1 cellular context compared by ENCODE assay signal in the genomic region with DNA sequence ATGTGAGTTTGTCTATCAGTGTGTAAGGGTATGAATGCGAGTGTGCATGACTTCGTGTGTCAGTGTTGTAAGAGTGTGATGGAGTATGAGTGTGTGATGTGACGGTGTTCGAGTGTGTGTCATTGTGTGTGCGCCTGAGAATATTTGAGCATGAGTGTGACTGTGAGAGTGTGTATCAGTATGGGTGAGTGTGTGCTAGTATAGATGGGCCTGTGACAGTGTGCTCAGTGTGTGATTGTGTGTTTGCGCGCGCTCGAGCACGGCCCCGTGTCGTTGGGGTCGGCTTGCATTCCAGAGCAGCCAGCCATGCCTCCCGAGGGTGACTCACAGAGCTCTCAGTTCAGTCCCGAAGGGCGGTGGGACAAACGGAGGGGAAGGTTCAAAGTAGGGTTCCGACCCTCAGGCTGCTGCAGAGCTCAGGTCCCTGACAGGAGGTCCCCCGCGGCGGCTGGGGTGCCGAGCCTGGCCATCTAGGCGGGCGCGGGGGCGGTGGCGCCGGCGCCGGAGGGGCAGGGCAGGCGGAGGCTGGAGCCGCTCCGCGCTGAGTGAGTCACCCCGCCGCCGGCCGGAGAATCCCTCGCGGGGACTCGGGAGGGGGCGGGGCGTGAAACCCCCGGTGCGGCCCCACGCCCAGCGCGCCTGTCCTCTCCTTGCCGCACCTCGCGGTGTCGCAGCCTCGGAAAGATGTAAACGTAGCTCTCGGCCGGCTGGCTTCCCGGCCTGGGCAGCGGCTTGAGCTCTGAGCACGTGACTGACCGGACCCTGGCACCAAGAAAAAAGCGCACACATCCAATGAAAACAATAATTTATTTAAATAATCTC.
TF ChIP-seq lines count a peak whose summit lies in the region.

No MANE protein-coding gene starts in this region.

TF ChIP-seq in SK-N-SH, 30 proteins besides CTCF, POLR2A, EP300 and RAD21 (continued from another document):
- TF ChIP-seq, protein P1, sequence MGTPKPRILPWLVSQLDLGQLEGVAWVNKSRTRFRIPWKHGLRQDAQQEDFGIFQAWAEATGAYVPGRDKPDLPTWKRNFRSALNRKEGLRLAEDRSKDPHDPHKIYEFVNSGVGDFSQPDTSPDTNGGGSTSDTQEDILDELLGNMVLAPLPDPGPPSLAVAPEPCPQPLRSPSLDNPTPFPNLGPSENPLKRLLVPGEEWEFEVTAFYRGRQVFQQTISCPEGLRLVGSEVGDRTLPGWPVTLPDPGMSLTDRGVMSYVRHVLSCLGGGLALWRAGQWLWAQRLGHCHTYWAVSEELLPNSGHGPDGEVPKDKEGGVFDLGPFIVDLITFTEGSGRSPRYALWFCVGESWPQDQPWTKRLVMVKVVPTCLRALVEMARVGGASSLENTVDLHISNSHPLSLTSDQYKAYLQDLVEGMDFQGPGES (IDR thresholded peaks at IDR 0.05; ENCODE audit: low read depth, low read length): no peak
- no peak for TF ChIP-seq CHD2 (IDR thresholded peaks at IDR 0.05; ENCODE audit: low read length, partially characterized antibody)
- TF ChIP-seq, protein P2, sequence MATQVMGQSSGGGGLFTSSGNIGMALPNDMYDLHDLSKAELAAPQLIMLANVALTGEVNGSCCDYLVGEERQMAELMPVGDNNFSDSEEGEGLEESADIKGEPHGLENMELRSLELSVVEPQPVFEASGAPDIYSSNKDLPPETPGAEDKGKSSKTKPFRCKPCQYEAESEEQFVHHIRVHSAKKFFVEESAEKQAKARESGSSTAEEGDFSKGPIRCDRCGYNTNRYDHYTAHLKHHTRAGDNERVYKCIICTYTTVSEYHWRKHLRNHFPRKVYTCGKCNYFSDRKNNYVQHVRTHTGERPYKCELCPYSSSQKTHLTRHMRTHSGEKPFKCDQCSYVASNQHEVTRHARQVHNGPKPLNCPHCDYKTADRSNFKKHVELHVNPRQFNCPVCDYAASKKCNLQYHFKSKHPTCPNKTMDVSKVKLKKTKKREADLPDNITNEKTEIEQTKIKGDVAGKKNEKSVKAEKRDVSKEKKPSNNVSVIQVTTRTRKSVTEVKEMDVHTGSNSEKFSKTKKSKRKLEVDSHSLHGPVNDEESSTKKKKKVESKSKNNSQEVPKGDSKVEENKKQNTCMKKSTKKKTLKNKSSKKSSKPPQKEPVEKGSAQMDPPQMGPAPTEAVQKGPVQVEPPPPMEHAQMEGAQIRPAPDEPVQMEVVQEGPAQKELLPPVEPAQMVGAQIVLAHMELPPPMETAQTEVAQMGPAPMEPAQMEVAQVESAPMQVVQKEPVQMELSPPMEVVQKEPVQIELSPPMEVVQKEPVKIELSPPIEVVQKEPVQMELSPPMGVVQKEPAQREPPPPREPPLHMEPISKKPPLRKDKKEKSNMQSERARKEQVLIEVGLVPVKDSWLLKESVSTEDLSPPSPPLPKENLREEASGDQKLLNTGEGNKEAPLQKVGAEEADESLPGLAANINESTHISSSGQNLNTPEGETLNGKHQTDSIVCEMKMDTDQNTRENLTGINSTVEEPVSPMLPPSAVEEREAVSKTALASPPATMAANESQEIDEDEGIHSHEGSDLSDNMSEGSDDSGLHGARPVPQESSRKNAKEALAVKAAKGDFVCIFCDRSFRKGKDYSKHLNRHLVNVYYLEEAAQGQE (IDR thresholded peaks at IDR 0.05; ENCODE audit: low read depth, low read length): no peak
- TF ChIP-seq FOXM1 (IDR thresholded peaks at IDR 0.05; ENCODE audit: low read depth): no peak
- TF ChIP-seq GABPA (IDR thresholded peaks at IDR 0.05; ENCODE audit: low read depth): no peak
- TF ChIP-seq TCF12 (IDR thresholded peaks at IDR 0.05): peak; percentile 38; the same call in 1 of the 2 replicates
- peak; percentile 51 for TF ChIP-seq FOSL2 (IDR thresholded peaks at IDR 0.05; ENCODE audit: borderline replicate concordance, low read depth)
- TF ChIP-seq ELF1 (IDR thresholded peaks at IDR 0.05): no peak
- TF ChIP-seq, protein P3, sequence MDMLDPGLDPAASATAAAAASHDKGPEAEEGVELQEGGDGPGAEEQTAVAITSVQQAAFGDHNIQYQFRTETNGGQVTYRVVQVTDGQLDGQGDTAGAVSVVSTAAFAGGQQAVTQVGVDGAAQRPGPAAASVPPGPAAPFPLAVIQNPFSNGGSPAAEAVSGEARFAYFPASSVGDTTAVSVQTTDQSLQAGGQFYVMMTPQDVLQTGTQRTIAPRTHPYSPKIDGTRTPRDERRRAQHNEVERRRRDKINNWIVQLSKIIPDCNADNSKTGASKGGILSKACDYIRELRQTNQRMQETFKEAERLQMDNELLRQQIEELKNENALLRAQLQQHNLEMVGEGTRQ (IDR thresholded peaks at IDR 0.05; ENCODE audit: borderline replicate concordance, low read depth, low read length): no peak
- no peak for TF ChIP-seq YY1 (IDR thresholded peaks at IDR 0.05; ENCODE audit: low read depth)
- no peak for TF ChIP-seq RFX5 (IDR thresholded peaks at IDR 0.05; ENCODE audit: low read length)
- no peak for TF ChIP-seq MEF2A (IDR thresholded peaks at IDR 0.05; ENCODE audit: borderline replicate concordance, low read depth)
- TF ChIP-seq, protein P4, sequence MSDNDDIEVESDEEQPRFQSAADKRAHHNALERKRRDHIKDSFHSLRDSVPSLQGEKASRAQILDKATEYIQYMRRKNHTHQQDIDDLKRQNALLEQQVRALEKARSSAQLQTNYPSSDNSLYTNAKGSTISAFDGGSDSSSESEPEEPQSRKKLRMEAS (IDR thresholded peaks at IDR 0.05; ENCODE audit: low read depth): peak; percentile 65; the same call in 1 of the 2 replicates
- TF ChIP-seq TEAD4 (IDR thresholded peaks at IDR 0.05; ENCODE audit: borderline replicate concordance, insufficient read depth): no peak
- TF ChIP-seq, protein P5, sequence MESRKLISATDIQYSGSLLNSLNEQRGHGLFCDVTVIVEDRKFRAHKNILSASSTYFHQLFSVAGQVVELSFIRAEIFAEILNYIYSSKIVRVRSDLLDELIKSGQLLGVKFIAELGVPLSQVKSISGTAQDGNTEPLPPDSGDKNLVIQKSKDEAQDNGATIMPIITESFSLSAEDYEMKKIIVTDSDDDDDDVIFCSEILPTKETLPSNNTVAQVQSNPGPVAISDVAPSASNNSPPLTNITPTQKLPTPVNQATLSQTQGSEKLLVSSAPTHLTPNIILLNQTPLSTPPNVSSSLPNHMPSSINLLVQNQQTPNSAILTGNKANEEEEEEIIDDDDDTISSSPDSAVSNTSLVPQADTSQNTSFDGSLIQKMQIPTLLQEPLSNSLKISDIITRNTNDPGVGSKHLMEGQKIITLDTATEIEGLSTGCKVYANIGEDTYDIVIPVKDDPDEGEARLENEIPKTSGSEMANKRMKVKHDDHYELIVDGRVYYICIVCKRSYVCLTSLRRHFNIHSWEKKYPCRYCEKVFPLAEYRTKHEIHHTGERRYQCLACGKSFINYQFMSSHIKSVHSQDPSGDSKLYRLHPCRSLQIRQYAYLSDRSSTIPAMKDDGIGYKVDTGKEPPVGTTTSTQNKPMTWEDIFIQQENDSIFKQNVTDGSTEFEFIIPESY (IDR thresholded peaks at IDR 0.05; ENCODE audit: borderline replicate concordance, low read depth): no peak
- TF ChIP-seq EZH2phosphoT487 (IDR thresholded peaks at IDR 0.05; ENCODE audit: borderline replicate concordance, low read depth): no peak
- TF ChIP-seq NRF1 (IDR thresholded peaks at IDR 0.05; ENCODE audit: low read depth, low read length): no peak
- TF ChIP-seq, protein P6, sequence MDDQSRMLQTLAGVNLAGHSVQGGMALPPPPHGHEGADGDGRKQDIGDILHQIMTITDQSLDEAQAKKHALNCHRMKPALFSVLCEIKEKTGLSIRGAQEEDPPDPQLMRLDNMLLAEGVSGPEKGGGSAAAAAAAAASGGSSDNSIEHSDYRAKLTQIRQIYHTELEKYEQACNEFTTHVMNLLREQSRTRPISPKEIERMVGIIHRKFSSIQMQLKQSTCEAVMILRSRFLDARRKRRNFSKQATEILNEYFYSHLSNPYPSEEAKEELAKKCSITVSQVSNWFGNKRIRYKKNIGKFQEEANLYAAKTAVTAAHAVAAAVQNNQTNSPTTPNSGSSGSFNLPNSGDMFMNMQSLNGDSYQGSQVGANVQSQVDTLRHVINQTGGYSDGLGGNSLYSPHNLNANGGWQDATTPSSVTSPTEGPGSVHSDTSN (IDR thresholded peaks at IDR 0.05): peak; percentile 25; the same call in 1 of the 2 replicates
- TF ChIP-seq JUND (IDR thresholded peaks at IDR 0.05): peak; percentile 52; the same call in 1 of the 2 replicates
- TF ChIP-seq SIN3A (IDR thresholded peaks at IDR 0.05; ENCODE audit: borderline replicate concordance, low read depth, low read length): no peak; the same call in 1 of the 2 replicates
- TF ChIP-seq GATA2 (CRISPR knock-in tag; IDR thresholded peaks at IDR 0.05): no peak
